Comparison of ENCODE assay signal across 1 cellular context in the genomic region with DNA sequence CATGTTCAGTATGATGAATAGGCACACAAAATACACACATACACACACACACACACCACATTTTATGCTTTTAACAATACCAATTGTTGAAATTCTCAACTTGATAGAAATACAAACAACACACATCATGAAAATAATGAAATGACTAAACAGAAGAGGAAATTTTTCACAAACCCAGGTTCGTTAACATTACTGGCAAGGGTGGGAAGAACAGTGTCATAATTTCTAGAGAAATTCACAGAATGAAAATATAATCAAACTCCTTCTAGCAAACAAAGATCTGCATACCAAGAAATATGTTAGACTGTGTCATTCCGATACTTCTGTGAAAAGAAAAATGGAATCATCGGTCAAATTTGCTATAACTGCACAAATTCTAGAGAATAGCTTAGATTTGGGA.
A peak's percentile ranks its signal among the peaks of the same experiment; 100 is the strongest.
TF ChIP-seq lines count a peak whose summit lies in the region.

No MANE protein-coding gene starts in this region.

TF ChIP-seq in GM12878, 131 proteins besides CTCF, POLR2A, EP300 and RAD21:
- TF ChIP-seq BCL3 (IDR thresholded peaks at IDR 0.05; ENCODE audit: borderline replicate concordance, insufficient read depth, low read depth, low read length, poor library complexity, severe bottlenecking), result peak; percentile 34
- 0 out of 2 replicates have a peak, but pooled peaks have one; percentile 12 for TF ChIP-seq GABPA (IDR thresholded peaks at IDR 0.05; ENCODE audit: low read depth)
- no peak for TF ChIP-seq ZNF24 (IDR thresholded peaks at IDR 0.05)
- no peak for TF ChIP-seq POLR2AphosphoS5 (IDR thresholded peaks at IDR 0.05; ENCODE audit: low read length)
- TF ChIP-seq RUNX3 (IDR thresholded peaks at IDR 0.05; ENCODE audit: low read length), result peak; percentile 39; the same call in 1 of the 2 replicates
- TF ChIP-seq, protein P1, sequence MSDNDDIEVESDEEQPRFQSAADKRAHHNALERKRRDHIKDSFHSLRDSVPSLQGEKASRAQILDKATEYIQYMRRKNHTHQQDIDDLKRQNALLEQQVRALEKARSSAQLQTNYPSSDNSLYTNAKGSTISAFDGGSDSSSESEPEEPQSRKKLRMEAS (IDR thresholded peaks at IDR 0.05; ENCODE audit: low read depth, low read length), result no peak
- no peak for TF ChIP-seq KLF5 (IDR thresholded peaks at IDR 0.05; ENCODE audit: partially characterized antibody)
- TF ChIP-seq, protein P2, sequence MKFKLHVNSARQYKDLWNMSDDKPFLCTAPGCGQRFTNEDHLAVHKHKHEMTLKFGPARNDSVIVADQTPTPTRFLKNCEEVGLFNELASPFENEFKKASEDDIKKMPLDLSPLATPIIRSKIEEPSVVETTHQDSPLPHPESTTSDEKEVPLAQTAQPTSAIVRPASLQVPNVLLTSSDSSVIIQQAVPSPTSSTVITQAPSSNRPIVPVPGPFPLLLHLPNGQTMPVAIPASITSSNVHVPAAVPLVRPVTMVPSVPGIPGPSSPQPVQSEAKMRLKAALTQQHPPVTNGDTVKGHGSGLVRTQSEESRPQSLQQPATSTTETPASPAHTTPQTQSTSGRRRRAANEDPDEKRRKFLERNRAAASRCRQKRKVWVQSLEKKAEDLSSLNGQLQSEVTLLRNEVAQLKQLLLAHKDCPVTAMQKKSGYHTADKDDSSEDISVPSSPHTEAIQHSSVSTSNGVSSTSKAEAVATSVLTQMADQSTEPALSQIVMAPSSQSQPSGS (IDR thresholded peaks at IDR 0.05; ENCODE audit: low read length), result peak; percentile 67; the same call in 1 of the 2 replicates
- TF ChIP-seq SMAD5 (IDR thresholded peaks at IDR 0.05; ENCODE audit: low read depth), result 0 out of 2 replicates have a peak, but pooled peaks have one; percentile 28
- TF ChIP-seq NFIC (IDR thresholded peaks at IDR 0.05; ENCODE audit: low read depth, low read length), result peak; percentile 69; the same call in 1 of the 2 replicates
- no peak for TF ChIP-seq SMC3 (IDR thresholded peaks at IDR 0.05; ENCODE audit: borderline replicate concordance, low read length)
- no peak for TF ChIP-seq YY1 (IDR thresholded peaks at IDR 0.05; ENCODE audit: low read depth, low read length)
- no peak for TF ChIP-seq MYB (IDR thresholded peaks at IDR 0.05; ENCODE audit: borderline replicate concordance, low read depth, low read length)
- TF ChIP-seq JUNB (IDR thresholded peaks at IDR 0.05), result peak; percentile 75
- no peak for TF ChIP-seq SIN3A (IDR thresholded peaks at IDR 0.05; ENCODE audit: low read depth, low read length)
- peak; percentile 55; the same call in 1 of the 2 replicates for TF ChIP-seq FOXM1 (IDR thresholded peaks at IDR 0.05; ENCODE audit: low read depth, low read length)
- no peak for TF ChIP-seq CEBPB (IDR thresholded peaks at IDR 0.05; ENCODE audit: borderline replicate concordance in 1 of 2, low read depth in 2 of 2, low read length in 2 of 2)
- no peak for TF ChIP-seq MYC (IDR thresholded peaks at IDR 0.05; ENCODE audit: insufficient read depth, insufficient read length, insufficient replicate concordance, low read length, severe bottlenecking)
- TF ChIP-seq IRF4 (IDR thresholded peaks at IDR 0.05; ENCODE audit: low read depth, low read length), result peak; percentile 14; the same call in 1 of the 2 replicates
- TF ChIP-seq MXI1 (IDR thresholded peaks at IDR 0.05; ENCODE audit: low read depth, low read length), result no peak
- TF ChIP-seq, protein P3, sequence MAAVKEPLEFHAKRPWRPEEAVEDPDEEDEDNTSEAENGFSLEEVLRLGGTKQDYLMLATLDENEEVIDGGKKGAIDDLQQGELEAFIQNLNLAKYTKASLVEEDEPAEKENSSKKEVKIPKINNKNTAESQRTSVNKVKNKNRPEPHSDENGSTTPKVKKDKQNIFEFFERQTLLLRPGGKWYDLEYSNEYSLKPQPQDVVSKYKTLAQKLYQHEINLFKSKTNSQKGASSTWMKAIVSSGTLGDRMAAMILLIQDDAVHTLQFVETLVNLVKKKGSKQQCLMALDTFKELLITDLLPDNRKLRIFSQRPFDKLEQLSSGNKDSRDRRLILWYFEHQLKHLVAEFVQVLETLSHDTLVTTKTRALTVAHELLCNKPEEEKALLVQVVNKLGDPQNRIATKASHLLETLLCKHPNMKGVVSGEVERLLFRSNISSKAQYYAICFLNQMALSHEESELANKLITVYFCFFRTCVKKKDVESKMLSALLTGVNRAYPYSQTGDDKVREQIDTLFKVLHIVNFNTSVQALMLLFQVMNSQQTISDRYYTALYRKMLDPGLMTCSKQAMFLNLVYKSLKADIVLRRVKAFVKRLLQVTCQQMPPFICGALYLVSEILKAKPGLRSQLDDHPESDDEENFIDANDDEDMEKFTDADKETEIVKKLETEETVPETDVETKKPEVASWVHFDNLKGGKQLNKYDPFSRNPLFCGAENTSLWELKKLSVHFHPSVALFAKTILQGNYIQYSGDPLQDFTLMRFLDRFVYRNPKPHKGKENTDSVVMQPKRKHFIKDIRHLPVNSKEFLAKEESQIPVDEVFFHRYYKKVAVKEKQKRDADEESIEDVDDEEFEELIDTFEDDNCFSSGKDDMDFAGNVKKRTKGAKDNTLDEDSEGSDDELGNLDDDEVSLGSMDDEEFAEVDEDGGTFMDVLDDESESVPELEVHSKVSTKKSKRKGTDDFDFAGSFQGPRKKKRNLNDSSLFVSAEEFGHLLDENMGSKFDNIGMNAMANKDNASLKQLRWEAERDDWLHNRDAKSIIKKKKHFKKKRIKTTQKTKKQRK (IDR thresholded peaks at IDR 0.05; ENCODE audit: low read depth, low read length), result no peak
- no peak for TF ChIP-seq PRDM15 (CRISPR knock-in tag; IDR thresholded peaks at IDR 0.05)
TF ChIP-seq in GM12878: peak in this region for 9.
